Comparison of ENCODE assay signal across 22 cellular contexts in genomic region chr2:109226128-109226527, GRCh38.
DNase-seq lines count a peak whose midpoint lies in the region; ATAC-seq and TF ChIP-seq lines count a peak whose summit lies in the region.
"Had no signal": no experiment of that assay in that cellular context is flagged by ENCODE, and none has a peak within 500 bp of the region (broad histone marks: within the 10 kb centered on the region; RNA-seq: fewer than 3 reads in every experiment).

No MANE protein-coding gene starts in this region.

- peak overlapping the region in 2 of 11 experiments; percentile 1 to 18; a peak in 1 of 22 replicates for H3K9ac ChIP-seq in BLaER1 treated with 17β-estradiol and CSF1 and Interleukin-3, amounts not matched to agents 10 nM and 100 nM

- ATAC-seq in body of pancreas (peak; percentile 73), GM21576 (IDR thresholded peaks at IDR 0.05; ENCODE audit: unreplicated experiment) (no peak), HG03139 (IDR thresholded peaks at IDR 0.05; ENCODE audit: unreplicated experiment) (no peak)
- ATAC-seq: activated T-cell treated with anti-CD3 and anti-CD28 coated beads, Interleukin-2, amount 50 U/mL, for 72 hours had no signal

- H3K4me2 ChIP-seq in BLaER1 treated with 17β-estradiol and CSF1 and Interleukin-3, amounts not matched to agents 10 nM and 100 nM = peak overlapping the region; percentile 64 to 92 (median 77)
- H3K4me2 ChIP-seq: smooth muscle cell had no signal

- no peaks in the 10 kb centered on the region for H3K27me3 ChIP-seq in BLaER1 treated with 17β-estradiol and CSF1 and Interleukin-3, amounts not matched to agents 10 nM and 100 nM
- no peaks in the 10 kb centered on the region for H3K27me3 ChIP-seq in body of pancreas
- H3K27me3 ChIP-seq: heart right ventricle, tibial artery had no signal

- peaks cover 0 to 8% (median 0%) of the 10 kb centered on the region in 11 experiments; a peak in 3 of 22 replicates for H3K36me3 ChIP-seq in BLaER1 treated with 17β-estradiol and CSF1 and Interleukin-3, amounts not matched to agents 10 nM and 100 nM
- H3K36me3 ChIP-seq in body of pancreas (replicated peaks in 1 of 2; ENCODE audit: insufficient read depth in 1 of 2, low read depth in 2 of 2) = no peaks in the 10 kb centered on the region
- H3K36me3 ChIP-seq: heart right ventricle, prostate gland, tibial artery had no signal

- DNase-seq in HCEC 1CT = peak; percentile 50
- DNase-seq in body of pancreas = peak in 1 of 4 donors; percentile 59
- peak; percentile 53 for DNase-seq in myocyte (ENCODE audit: low read depth)
- DNase-seq in EL = no peak
- no peak for DNase-seq in iPS-NIHi7 (ENCODE audit: extremely low spot score)
- DNase-seq: activated CD4-positive, alpha-beta T cell treated with anti-CD3 and anti-CD28 coated beads for 48 hours; activated naive CD4-positive, alpha-beta T cell treated with anti-CD3 and anti-CD28 coated beads, Interleukin-2, amount 50 U/mL, for 16 hours; activated T-cell treated with anti-CD3 and anti-CD28 coated beads, Interleukin-2, amount 50 U/mL, for 72 hours; anterior cingulate cortex; DMS53; heart right ventricle; NCI-H1436 treated with DMSO at 0.1 percent for 48 hours; NCI-H82; stimulated activated CD4-positive, alpha-beta T cell treated with anti-CD3 and anti-CD28 coated beads, Interleukin-2, amount 100 ng/mL, for 48 hours; stimulated activated naive CD4-positive, alpha-beta T cell treated with Interleukin-2 at 50 U/mL for 16 hours; T-helper 1 cell; tibial artery had no signal

- no peak overlapping the region for H3K4me3 ChIP-seq in BLaER1 treated with 17β-estradiol and CSF1 and Interleukin-3, amounts not matched to agents 10 nM and 100 nM
- no peak overlapping the region for H3K4me3 ChIP-seq in body of pancreas
- H3K4me3 ChIP-seq: heart right ventricle, prostate gland, smooth muscle cell, tibial artery had no signal

- no peaks in the 10 kb centered on the region for H3K9me3 ChIP-seq in BLaER1 treated with 17β-estradiol and CSF1 and Interleukin-3, amounts not matched to agents 10 nM and 100 nM (replicated peaks in 1 of 11)
- H3K9me3 ChIP-seq in body of pancreas = no peaks in the 10 kb centered on the region
- H3K9me3 ChIP-seq: heart right ventricle, prostate gland, tibial artery had no signal

- TF ChIP-seq CTCF in body of pancreas (IDR thresholded peaks at IDR 0.05) = no peak

- TF ChIP-seq POLR2A in body of pancreas (IDR thresholded peaks at IDR 0.05) = no peak

- intact Hi-C loops in body of pancreas (cut with DNase I) = no loop called here

- H3K4me1 ChIP-seq in BLaER1 treated with 17β-estradiol and CSF1 and Interleukin-3, amounts not matched to agents 10 nM and 100 nM = peaks cover 89 to 100% (median 100%) of the 10 kb centered on the region in 10 experiments
- peaks cover 19% of the 10 kb centered on the region for H3K4me1 ChIP-seq in body of pancreas
- H3K4me1 ChIP-seq: prostate gland had no signal

- H4K20me1 ChIP-seq in BLaER1 treated with 17β-estradiol and CSF1 and Interleukin-3, amounts not matched to agents 10 nM and 100 nM = peaks cover 0 to 70% (median 0%) of the 10 kb centered on the region in 11 experiments; a peak in 5 of 22 replicates

- H3K27ac ChIP-seq in BLaER1 treated with 17β-estradiol and CSF1 and Interleukin-3, amounts not matched to agents 10 nM and 100 nM = peak overlapping the region; percentile 21 to 67 (median 56); a peak in 19 of 22 replicates
- H3K27ac ChIP-seq in body of pancreas = peak overlapping the region in 1 of 4 donors; percentile 33
- H3K27ac ChIP-seq: prostate gland, tibial artery had no signal

- 3 to 8% methylated on average over 2 of the region's 2 CpGs for WGBS in body of pancreas, 2 donors

Comparison
In these comparisons a context has a peak if more than half of its experiments do, and no peak if none do; other contexts are left out.
1. DNase-seq: peak in HCEC 1CT (single experiment) and myocyte (single experiment); none in EL (single experiment) and iPS-NIHi7 (single experiment).